In the genomic region with DNA sequence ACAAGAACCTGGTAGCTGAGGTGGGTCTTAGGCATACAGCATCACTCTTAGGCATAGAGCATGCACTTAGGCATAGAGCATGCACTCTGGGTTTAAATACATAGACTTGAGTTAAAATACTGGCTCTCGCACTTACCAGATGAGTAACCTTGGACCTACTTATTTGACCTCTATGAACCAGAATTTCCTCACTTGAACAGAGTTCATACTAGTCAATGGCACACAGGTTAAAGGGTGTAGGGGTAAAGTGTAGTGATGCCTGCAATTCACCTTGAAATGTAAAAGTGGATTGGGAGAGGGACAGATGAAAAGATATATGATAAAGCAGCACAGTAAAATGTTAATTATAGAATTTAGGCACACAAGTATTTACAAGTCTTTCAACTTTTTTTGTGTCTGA, we compare ENCODE assay signal across 12 cellular contexts. TPM values are rescaled to one million over a fixed set of nuclear protein-coding genes. Genes with fewer than 3 reads are reported as not detected.
A peak's percentile ranks its signal among the peaks of the same experiment; 100 is the strongest.
DNase-seq lines count a peak whose midpoint lies in the region; ATAC-seq, FAIRE-seq and TF ChIP-seq lines count a peak whose summit lies in the region.
"Had no signal": no experiment of that assay in that cellular context is flagged by ENCODE, and none has a peak within 500 bp of the region (broad histone marks: within the 10 kb centered on the region; RNA-seq: fewer than 3 reads in every experiment).

No MANE protein-coding gene starts in this region.

- H3K36me3 ChIP-seq in Caco-2 (ENCODE audit: control insufficient read depth, insufficient read depth, low read length): no peaks in the 10 kb centered on the region
- no peaks in the 10 kb centered on the region; the same call in 1 of the 2 replicates for H3K36me3 ChIP-seq in KMS-11 (ENCODE audit: insufficient read depth)
- H3K36me3 ChIP-seq: cardiac muscle cell had no signal

- H3K4me1 Mint-ChIP-seq in Caco-2 (ENCODE audit: low read depth, unreplicated experiment) (peaks cover 11% of the 10 kb centered on the region), nephron (peaks cover 9% of the 10 kb centered on the region)
- peaks cover 29% of the 10 kb centered on the region for H3K4me1 Mint-ChIP-seq in activated naive CD8-positive, alpha-beta T cell treated with anti-CD3 and anti-CD28 coated beads, Interleukin-2, amount 10 ng/mL, durations not matched to agents 7 days and 5 days

- peaks cover 20% of the 10 kb centered on the region for H3K36me3 Mint-ChIP-seq in Caco-2 (ENCODE audit: insufficient read depth, unreplicated experiment)
- peaks cover 17% of the 10 kb centered on the region for H3K36me3 Mint-ChIP-seq in activated naive CD8-positive, alpha-beta T cell treated with anti-CD3 and anti-CD28 coated beads, Interleukin-2, amount 10 ng/mL, durations not matched to agents 7 days and 5 days
- peaks cover 12% of the 10 kb centered on the region for H3K36me3 Mint-ChIP-seq in nephron (ENCODE audit: low read depth)

- BruUV-seq in Caco-2 (replicated peaks; lab: Mats Ljungman, UMichigan): no TSS peak

- no peak overlapping the region for H2AFZ ChIP-seq in KMS-11 (ENCODE audit: low read depth)

- H3K4me1 ChIP-seq in Caco-2: peaks cover 6% of the 10 kb centered on the region; the same call in 1 of the 2 replicates
- peaks cover 17% of the 10 kb centered on the region for H3K4me1 ChIP-seq in KMS-11 (ENCODE audit: low read depth, poor library complexity, severe bottlenecking)

- no peaks in the 10 kb centered on the region for H3K9me3 ChIP-seq in Caco-2

- TF ChIP-seq POLR2A in H54 (IDR thresholded peaks at IDR 0.05; ENCODE audit: low read depth, low read length): no peak

- POLR2A ChIA-PET in Caco-2 (lab: Charles Lee): no interaction called here
- POLR2A ChIA-PET in activated naive CD8-positive, alpha-beta T cell treated with anti-CD3 and anti-CD28 coated beads, Interleukin-2, amount 10 ng/mL, durations not matched to agents 7 days and 5 days (lab: Charles Lee): interaction anchor here (0.9 to 2.6 kb wide), 2 partner anchors 32 to 70 kb away, joined by 3 to 14 read pairs; a partner anchor contains a TSS

- no peak for DNase-seq in Caco-2
- DNase-seq in activated naive CD8-positive, alpha-beta T cell treated with anti-CD3 and anti-CD28 coated beads, Interleukin-2, amount 10 ng/mL, durations not matched to agents 7 days and 5 days: no peak
- no peak for DNase-seq in pons (ENCODE audit: low spot score)
- no peak for DNase-seq in H54 (ENCODE audit: insufficient read length, low spot score)
- no peak for DNase-seq in RPMI8226
- DNase-seq: DMS79, erythroblast, NCI-H146 had no signal

- H3K4me3 ChIP-seq in Caco-2 (ENCODE audit: low read depth, low read length): no peak overlapping the region
- no peak overlapping the region for H3K4me3 ChIP-seq in KMS-11 (IDR thresholded peaks at IDR 0.05; ENCODE audit: insufficient read depth, low read depth, low read length)

- no peaks in the 10 kb centered on the region for H4K20me1 ChIP-seq in KMS-11 (ENCODE audit: insufficient read depth)

- H3K4me2 ChIP-seq in KMS-11: peak overlapping the region; percentile 89

- no peak overlapping the region for H3K9ac ChIP-seq in KMS-11

- no peak for FAIRE-seq in H54 (lab: Jason Lieb, UNC)

- CTCF ChIA-PET in Caco-2 (lab: Charles Lee): no interaction called here

- H3K27me3 Mint-ChIP-seq in Caco-2 (ENCODE audit: insufficient read depth, unreplicated experiment): no peaks in the 10 kb centered on the region
- H3K27me3 Mint-ChIP-seq in activated naive CD8-positive, alpha-beta T cell treated with anti-CD3 and anti-CD28 coated beads, Interleukin-2, amount 10 ng/mL, durations not matched to agents 7 days and 5 days: no peaks in the 10 kb centered on the region
- no peaks in the 10 kb centered on the region for H3K27me3 Mint-ChIP-seq in nephron (ENCODE audit: low read depth)

- H3K27me3 ChIP-seq in Caco-2 (replicated peaks; ENCODE audit: control insufficient read depth, insufficient read depth, low read length) (no peaks in the 10 kb centered on the region), KMS-11 (ENCODE audit: insufficient read depth, low read depth) (no peaks in the 10 kb centered on the region)
- H3K27me3 ChIP-seq: cardiac muscle cell had no signal

- peak overlapping the region; percentile 94 for H3K4me3 Mint-ChIP-seq in Caco-2 (ENCODE audit: unreplicated experiment)
- peak overlapping the region; percentile 98 for H3K4me3 Mint-ChIP-seq in activated naive CD8-positive, alpha-beta T cell treated with anti-CD3 and anti-CD28 coated beads, Interleukin-2, amount 10 ng/mL, durations not matched to agents 7 days and 5 days
- peak overlapping the region; percentile 99 to 100 (median 99) for H3K4me3 Mint-ChIP-seq in nephron

- no peak overlapping the region for H3K27ac ChIP-seq in KMS-11
- H3K27ac ChIP-seq: cardiac muscle cell, HL-60 had no signal

- no peak for ATAC-seq in activated naive CD8-positive, alpha-beta T cell treated with anti-CD3 and anti-CD28 coated beads, Interleukin-2, amount 10 ng/mL, durations not matched to agents 7 days and 5 days (ENCODE audit: low read depth)

- intact Hi-C loops in Caco-2 (cut with micrococcal nuclease; ENCODE audit: unreplicated experiment): no loop called here

- peaks cover 33% of the 10 kb centered on the region for H3K79me2 ChIP-seq in KMS-11 (ENCODE audit: insufficient read depth, low read depth)

- TF ChIP-seq CTCF in Caco-2 (IDR thresholded peaks at IDR 0.05; ENCODE audit: insufficient read depth in 1 of 2, low read depth in 1 of 2, low read length in 1 of 2, severe bottlenecking in 1 of 2, unreplicated experiment in 1 of 2) (no peak), KMS-11 (conservative IDR thresholded peaks at IDR 0.05; ENCODE audit: low read depth, low read length) (no peak), nephron (IDR thresholded peaks at IDR 0.05; ENCODE audit: unreplicated experiment in 3 of 3) (no peak)

- H3K9me3 Mint-ChIP-seq in Caco-2 (ENCODE audit: unreplicated experiment): no peaks in the 10 kb centered on the region
- no peaks in the 10 kb centered on the region for H3K9me3 Mint-ChIP-seq in activated naive CD8-positive, alpha-beta T cell treated with anti-CD3 and anti-CD28 coated beads, Interleukin-2, amount 10 ng/mL, durations not matched to agents 7 days and 5 days
- H3K9me3 Mint-ChIP-seq in nephron: no peaks in the 10 kb centered on the region

- H3K27ac Mint-ChIP-seq in Caco-2 (ENCODE audit: unreplicated experiment) (no peak overlapping the region), nephron (peak overlapping the region in 2 of 3 experiments; percentile 5 to 13)
- no peak overlapping the region for H3K27ac Mint-ChIP-seq in activated naive CD8-positive, alpha-beta T cell treated with anti-CD3 and anti-CD28 coated beads, Interleukin-2, amount 10 ng/mL, durations not matched to agents 7 days and 5 days

RNA-seq across cellular contexts. Expression of a gene that starts 1.6 kb away (rescaled TPM):
- total RNA-seq in Caco-2 (2022): 53.3 and 56.4 TPM in 2 replicates
- 10 to 100 TPM; 37.0 to 37.2 TPM for total RNA-seq in activated naive CD8-positive, alpha-beta T cell treated with anti-CD3 and anti-CD28 coated beads, Interleukin-2, amount 10 ng/mL, durations not matched to agents 7 days and 5 days

RNA-seq across cellular contexts. Expression of a gene that starts 31.3 kb away (rescaled TPM):
- total RNA-seq in Caco-2 (2022): 13.8 and 14.0 TPM in 2 replicates
- total RNA-seq in activated naive CD8-positive, alpha-beta T cell treated with anti-CD3 and anti-CD28 coated beads, Interleukin-2, amount 10 ng/mL, durations not matched to agents 7 days and 5 days: 10 to 100 TPM; 22.1 to 22.7 TPM

Comparison
In these comparisons a context has a peak if more than half of its experiments do, and no peak if none do; other contexts are left out.
1. H3K27ac Mint-ChIP-seq: peak in nephron (2 of 3); none in Caco-2 (single experiment) and activated naive CD8-positive, alpha-beta T cell treated with anti-CD3 and anti-CD28 coated beads, Interleukin-2, amount 10 ng/mL, durations not matched to agents 7 days and 5 days (single experiment).
2. Peak in every context shown above with its lines, with median percentiles within 50 percentile points of each other: H3K4me3 Mint-ChIP-seq.